In genomic region chr16:19113577-19114358, GRCh38 we compare ENCODE assay signal across 8 cellular contexts. TPM values are rescaled to one million over a fixed set of nuclear protein-coding genes. Genes with fewer than 3 reads are reported as not detected.
A peak's percentile ranks its signal among the peaks of the same experiment; 100 is the strongest.
DNase-seq lines count a peak whose midpoint lies in the region; ATAC-seq and TF ChIP-seq lines count a peak whose summit lies in the region.

TSS of gene ITPRIPL2 (plus strand) at chr16:19113964. CDS start at chr16:19114462, 498 bp downstream.

- H3K9me3 Mint-ChIP-seq in activated naive CD4-positive, alpha-beta T cell treated with anti-CD3 and anti-CD28 coated beads for 36 hours: no peaks in the 10 kb centered on the region
- H3K9me3 Mint-ChIP-seq in activated T-cell treated with anti-CD3 and anti-CD28 coated beads, Interleukin-2, amount 50 U/mL, for 72 hours: no peaks in the 10 kb centered on the region
- H3K9me3 Mint-ChIP-seq in naive thymus-derived CD4-positive, alpha-beta T cell: peaks cover 0 to 4% (median 0%) of the 10 kb centered on the region in 11 donors

- CTCF ChIA-PET in activated naive CD4-positive, alpha-beta T cell treated with anti-CD3 and anti-CD28 coated beads for 36 hours (lab: Charles Lee): no interaction called here
- CTCF ChIA-PET in naive thymus-derived CD4-positive, alpha-beta T cell (lab: Charles Lee): no interaction called here

- intact Hi-C loops in activated naive CD4-positive, alpha-beta T cell treated with anti-CD3 and anti-CD28 coated beads for 36 hours (cut with micrococcal nuclease): no loop called here
- intact Hi-C loops in naive thymus-derived CD4-positive, alpha-beta T cell (cut with micrococcal nuclease): no loop called here

- POLR2A ChIA-PET in naive thymus-derived CD4-positive, alpha-beta T cell (lab: Charles Lee): no interaction called here

- H3K27ac Mint-ChIP-seq in activated naive CD4-positive, alpha-beta T cell treated with anti-CD3 and anti-CD28 coated beads for 36 hours: no peak within 1 kb of the TSS
- no peak within 1 kb of the TSS for H3K27ac Mint-ChIP-seq in activated T-cell treated with anti-CD3 and anti-CD28 coated beads, Interleukin-2, amount 50 U/mL, for 72 hours
- peak within 1 kb of the TSS in 1 of 9 donors; percentile 78 for H3K27ac Mint-ChIP-seq in naive thymus-derived CD4-positive, alpha-beta T cell

- H3K4me3 ChIP-seq in fibroblast of villous mesenchyme (ENCODE audit: low read depth, low read length): peak within 1 kb of the TSS; percentile 73
- H3K4me3 ChIP-seq in naive thymus-derived CD4-positive, alpha-beta T cell (ENCODE audit: low read length): no peak within 1 kb of the TSS

- H3K27me3 ChIP-seq in naive thymus-derived CD4-positive, alpha-beta T cell (ENCODE audit: control insufficient read depth in 2 of 2, insufficient read depth in 2 of 2, low read length in 2 of 2): no peaks in the 10 kb centered on the region

- peak; percentile 45 to 61 for ATAC-seq in activated T-cell treated with anti-CD3 and anti-CD28 coated beads, Interleukin-2, amount 50 U/mL, for 72 hours (replicated peaks in 1 of 2)
- peak; percentile 60 for ATAC-seq in naive thymus-derived CD4-positive, alpha-beta T cell
- no peak for ATAC-seq in HG03469 (IDR thresholded peaks at IDR 0.05; ENCODE audit: unreplicated experiment)

- H3K4me1 Mint-ChIP-seq in activated naive CD4-positive, alpha-beta T cell treated with anti-CD3 and anti-CD28 coated beads for 36 hours (ENCODE audit: low read depth): peaks cover 3% of the 10 kb centered on the region
- peaks cover 23% of the 10 kb centered on the region for H3K4me1 Mint-ChIP-seq in activated T-cell treated with anti-CD3 and anti-CD28 coated beads, Interleukin-2, amount 50 U/mL, for 72 hours (ENCODE audit: low read depth)
- peaks cover 0 to 35% (median 1%) of the 10 kb centered on the region in 7 donors for H3K4me1 Mint-ChIP-seq in naive thymus-derived CD4-positive, alpha-beta T cell

- H3K27ac ChIP-seq in naive thymus-derived CD4-positive, alpha-beta T cell (ENCODE audit: low read depth, low read length): no peak within 1 kb of the TSS

- TF ChIP-seq RAD21 in Ishikawa (IDR thresholded peaks at IDR 0.05; ENCODE audit: low read depth): peak; percentile 2; the same call in 1 of the 2 replicates

- TF ChIP-seq EP300 in Ishikawa (IDR thresholded peaks at IDR 0.05; ENCODE audit: borderline replicate concordance): 0 out of 2 replicates have a peak, but pooled peaks have one; percentile 40

- H3K4me3 Mint-ChIP-seq in activated naive CD4-positive, alpha-beta T cell treated with anti-CD3 and anti-CD28 coated beads for 36 hours: peak within 1 kb of the TSS; percentile 32
- H3K4me3 Mint-ChIP-seq in activated T-cell treated with anti-CD3 and anti-CD28 coated beads, Interleukin-2, amount 50 U/mL, for 72 hours: peak within 1 kb of the TSS; percentile 77 to 82
- H3K4me3 Mint-ChIP-seq in naive thymus-derived CD4-positive, alpha-beta T cell: peak within 1 kb of the TSS in 3 of 10 donors; percentile 36 to 86 (median 68)

- TF ChIP-seq CTCF in fibroblast of villous mesenchyme (IDR thresholded peaks at IDR 0.05; ENCODE audit: insufficient read depth, low read depth, low read length): no peak

- DNase-seq in activated naive CD4-positive, alpha-beta T cell treated with anti-CD3 and anti-CD28 coated beads for 36 hours: no peak
- DNase-seq in activated naive CD4-positive, alpha-beta T cell treated with anti-CD3 and anti-CD28 coated beads, Interleukin-2, amount 50 U/mL, for 16 hours: no peak
- peak; percentile 20 to 47 for DNase-seq in activated T-cell treated with anti-CD3 and anti-CD28 coated beads, Interleukin-2, amount 50 U/mL, for 72 hours
- peak; percentile 96 for DNase-seq in fibroblast of villous mesenchyme (ENCODE audit: low read depth)
- peak in 1 of 9 donors; percentile 57 for DNase-seq in naive thymus-derived CD4-positive, alpha-beta T cell
- DNase-seq in stimulated activated naive CD4-positive, alpha-beta T cell (lab: John Stamatoyannopoulos, UW): no peak

- peaks cover 0 to 8% of the 10 kb centered on the region in 2 donors for H3K4me1 ChIP-seq in naive thymus-derived CD4-positive, alpha-beta T cell (ENCODE audit: control insufficient read depth in 2 of 2, insufficient read depth in 2 of 2, low read length in 2 of 2)

- no peaks in the 10 kb centered on the region for H3K9me3 ChIP-seq in naive thymus-derived CD4-positive, alpha-beta T cell (ENCODE audit: control insufficient read depth in 2 of 3, low read length in 3 of 3)

- peaks cover 31% of the 10 kb centered on the region for H3K27me3 Mint-ChIP-seq in activated naive CD4-positive, alpha-beta T cell treated with anti-CD3 and anti-CD28 coated beads for 36 hours (ENCODE audit: low read depth)
- H3K27me3 Mint-ChIP-seq in activated T-cell treated with anti-CD3 and anti-CD28 coated beads, Interleukin-2, amount 50 U/mL, for 72 hours (ENCODE audit: low read depth): peaks cover 25% of the 10 kb centered on the region
- peaks cover 18 to 53% (median 23%) of the 10 kb centered on the region in 5 donors for H3K27me3 Mint-ChIP-seq in naive thymus-derived CD4-positive, alpha-beta T cell

- H3K36me3 Mint-ChIP-seq in activated naive CD4-positive, alpha-beta T cell treated with anti-CD3 and anti-CD28 coated beads for 36 hours (ENCODE audit: low read depth): no peaks in the 10 kb centered on the region
- no peaks in the 10 kb centered on the region for H3K36me3 Mint-ChIP-seq in activated T-cell treated with anti-CD3 and anti-CD28 coated beads, Interleukin-2, amount 50 U/mL, for 72 hours (ENCODE audit: insufficient read depth in 2 of 2)
- peaks cover 0 to 4% (median 0%) of the 10 kb centered on the region in 5 donors for H3K36me3 Mint-ChIP-seq in naive thymus-derived CD4-positive, alpha-beta T cell

- no peaks in the 10 kb centered on the region for H3K36me3 ChIP-seq in naive thymus-derived CD4-positive, alpha-beta T cell (ENCODE audit: control insufficient read depth in 2 of 3, insufficient read depth in 3 of 3, low read length in 3 of 3)

TF ChIP-seq in Ishikawa, 13 proteins besides CTCF, POLR2A, EP300 and RAD21:
- TF ChIP-seq YY1 (IDR thresholded peaks at IDR 0.05; ENCODE audit: low read depth) (peak; percentile 39; the same call in 1 of the 2 replicates), ZBTB7A (IDR thresholded peaks at IDR 0.05; ENCODE audit: low read depth) (no peak), MAX (IDR thresholded peaks at IDR 0.05) (peak; percentile 81), NFIC (IDR thresholded peaks at IDR 0.05) (peak; percentile 35; the same call in 1 of the 2 replicates), TCF12 (IDR thresholded peaks at IDR 0.05; ENCODE audit: low read depth) (peak; percentile 64), TAF1 (IDR thresholded peaks at IDR 0.05; ENCODE audit: low read depth) (peak; percentile 60; the same call in 1 of the 2 replicates), EGR1 (IDR thresholded peaks at IDR 0.05) (0 out of 2 replicates have a peak, but pooled peaks have one; percentile 7), CREB1 (IDR thresholded peaks at IDR 0.05; ENCODE audit: low read depth) (0 out of 2 replicates have a peak, but pooled peaks have one; percentile 16), FOXM1 (IDR thresholded peaks at IDR 0.05; ENCODE audit: borderline replicate concordance, low read depth) (no peak), TEAD4 (IDR thresholded peaks at IDR 0.05) (no peak)
TF ChIP-seq in Ishikawa: peak in this region for 7.

RNA-seq across cellular contexts. Expression of gene ITPRIPL2, which starts in this region (rescaled TPM):
- total RNA-seq in activated naive CD4-positive, alpha-beta T cell treated with anti-CD3 and anti-CD28 coated beads for 36 hours: under 1 TPM; 0.17 to 0.19 TPM
- total RNA-seq in activated T-cell treated with anti-CD3 and anti-CD28 coated beads, Interleukin-2, amount 50 U/mL, for 72 hours: 1 to 10 TPM; 6.7 to 9.3 TPM
- total RNA-seq in fibroblast of villous mesenchyme: 40.3 and 46.2 TPM in 2 replicates
- total RNA-seq in naive thymus-derived CD4-positive, alpha-beta T cell: 10 to 100 TPM in 1 of 5 experiments, 1 to 10 TPM in 1, under 1 TPM in 3; 0.49 to 14.3 (median 0.64) TPM
- not detected for polyA plus RNA-seq in naive thymus-derived CD4-positive, alpha-beta T cell

Comparison
In these comparisons a context has a peak if more than half of its experiments do, and no peak if none do; other contexts are left out.
1. DNase-seq: peak in activated T-cell treated with anti-CD3 and anti-CD28 coated beads, Interleukin-2, amount 50 U/mL, for 72 hours (2 of 2) and fibroblast of villous mesenchyme (single experiment); none in activated naive CD4-positive, alpha-beta T cell treated with anti-CD3 and anti-CD28 coated beads for 36 hours (single experiment), activated naive CD4-positive, alpha-beta T cell treated with anti-CD3 and anti-CD28 coated beads, Interleukin-2, amount 50 U/mL, for 16 hours (single experiment) and stimulated activated naive CD4-positive, alpha-beta T cell (0 of 6).